In the genomic region with DNA sequence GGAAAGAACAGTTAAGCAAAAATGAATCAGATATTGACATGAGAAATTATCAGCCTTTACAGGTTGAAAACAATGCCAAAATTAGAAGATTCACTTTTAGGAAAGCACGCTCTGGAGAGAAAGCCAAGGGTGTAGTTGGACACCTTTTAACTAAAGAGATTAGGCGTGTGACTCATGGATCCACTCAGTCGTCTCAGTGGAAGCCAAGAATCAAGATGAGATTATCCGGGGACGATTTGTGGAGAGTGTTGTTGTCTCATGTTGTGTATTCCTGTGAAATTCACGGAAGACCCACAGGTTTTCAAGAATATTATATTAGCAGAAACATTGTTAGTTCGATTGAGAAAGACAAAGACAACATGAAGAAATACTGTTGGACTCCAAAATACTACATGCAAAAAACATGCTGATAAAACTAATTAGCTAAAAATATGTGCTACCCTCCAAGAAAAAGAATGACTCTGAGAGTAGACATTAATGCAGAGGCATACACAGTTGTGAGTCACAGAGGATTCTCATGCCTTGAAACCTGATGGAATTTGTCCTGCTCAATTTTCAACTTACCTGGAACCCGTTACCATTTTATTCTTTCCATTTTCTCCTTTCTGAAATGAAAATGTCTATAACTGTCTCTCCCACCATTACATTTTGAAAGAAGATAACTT, we compare ENCODE assay signal across 23 cellular contexts.
DNase-seq lines count a peak whose midpoint lies in the region; ATAC-seq and TF ChIP-seq lines count a peak whose summit lies in the region.
"Had no signal": no experiment of that assay in that cellular context is flagged by ENCODE, and none has a peak within 500 bp of the region (broad histone marks: within the 10 kb centered on the region; RNA-seq: fewer than 3 reads in every experiment).

No MANE protein-coding gene starts in this region.

- no peaks in the 10 kb centered on the region for H3K4me1 Mint-ChIP-seq in CD8-positive, alpha-beta T cell (ENCODE audit: low read depth)
- H3K4me1 Mint-ChIP-seq: IgD-negative memory B cell had no signal

- no peak overlapping the region for H3K27ac ChIP-seq in brain microvascular endothelial cell
- no peak overlapping the region for H3K27ac ChIP-seq in CD8-positive, alpha-beta T cell (ENCODE audit: low read depth, low read length)
- H3K27ac ChIP-seq: C4-2B, stomach, tibial nerve had no signal

- no peaks in the 10 kb centered on the region for H3K36me3 Mint-ChIP-seq in CD8-positive, alpha-beta T cell
- H3K36me3 Mint-ChIP-seq: IgD-negative memory B cell had no signal

- POLR2A ChIA-PET in CD8-positive, alpha-beta T cell (lab: Charles Lee), result no interaction called here

- no peaks in the 10 kb centered on the region for H3K9me3 Mint-ChIP-seq in CD8-positive, alpha-beta T cell
- H3K9me3 Mint-ChIP-seq: activated T-cell treated with anti-CD3 and anti-CD28 coated beads, Interleukin-2, amount 50 U/mL, for 4 hours had no signal

- in situ Hi-C loops in brain microvascular endothelial cell (cut with HindIII; ENCODE audit: low pct_ligation_motif_present, low sequenced_read_pairs), result no loop called here

- no peak overlapping the region for H3K4me3 Mint-ChIP-seq in CD8-positive, alpha-beta T cell
- H3K4me3 Mint-ChIP-seq: activated CD8-positive, alpha-beta T cell treated with anti-CD3 and anti-CD28 coated beads, Interleukin-2, amount 10 ng/mL, durations not matched to agents 7 days and 5 days; activated T-cell treated with anti-CD3 and anti-CD28 coated beads, Interleukin-2, amount 50 U/mL, for 4 hours; IgD-negative memory B cell had no signal

- no peak overlapping the region for H3K27ac Mint-ChIP-seq in CD8-positive, alpha-beta T cell
- H3K27ac Mint-ChIP-seq: activated CD8-positive, alpha-beta T cell treated with anti-CD3 and anti-CD28 coated beads, Interleukin-2, amount 10 ng/mL, durations not matched to agents 7 days and 5 days; IgD-negative memory B cell had no signal

- H3K27me3 ChIP-seq in MG63 (no peaks in the 10 kb centered on the region), brain microvascular endothelial cell (replicated peaks) (no peaks in the 10 kb centered on the region)
- no peaks in the 10 kb centered on the region for H3K27me3 ChIP-seq in CD8-positive, alpha-beta T cell (ENCODE audit: insufficient read depth, low read length)
- H3K27me3 ChIP-seq: stomach, tibial nerve had no signal

- peak; percentile 68 for ATAC-seq in omental fat pad (ENCODE audit: low FRiP score)
- ATAC-seq in CD8-positive, alpha-beta T cell, result no peak
- ATAC-seq: activated CD8-positive, alpha-beta T cell treated with anti-CD3 and anti-CD28 coated beads, Interleukin-2, amount 10 ng/mL, durations not matched to agents 7 days and 5 days; activated T-cell treated with anti-CD3 and anti-CD28 coated beads, Interleukin-2, amount 50 U/mL, for 4 hours had no signal

- no peaks in the 10 kb centered on the region for H3K27me3 Mint-ChIP-seq in CD8-positive, alpha-beta T cell (ENCODE audit: low read depth)
- H3K27me3 Mint-ChIP-seq: IgD-negative memory B cell had no signal

- DNase-seq in AG20443 (ENCODE audit: low spot score), result peak; percentile 18
- DNase-seq in MG63, result peak; percentile 14
- peak; percentile 26 for DNase-seq in brain microvascular endothelial cell
- no peak for DNase-seq in omental fat pad (ENCODE audit: low spot score)
- DNase-seq in middle frontal gyrus (ENCODE audit: extremely low spot score, low spot score), result no peak
- DNase-seq in ureter (ENCODE audit: low spot score), result no peak
- no peak for DNase-seq in mucosa of gallbladder (ENCODE audit: low spot score)
- DNase-seq in CD8-positive, alpha-beta T cell, result no peak
- DNase-seq: activated CD4-positive, CD25-positive, alpha-beta regulatory T cell; activated CD8-positive, alpha-beta T cell treated with anti-CD3 and anti-CD28 coated beads, Interleukin-2, amount 10 ng/mL, durations not matched to agents 7 days and 5 days; activated naive CD4-positive, alpha-beta T cell treated with Interleukin-2 at 50 U/mL for 16 hours; activated T-cell treated with anti-CD3 and anti-CD28 coated beads, Interleukin-2, amount 50 U/mL, for 4 hours; aorta; effector CD8-positive, alpha-beta T cell; kidney; NCI-H1436 treated with DMSO at 0.1 percent for 48 hours; NCI-H526; stomach had no signal

- TF ChIP-seq CTCF in brain microvascular endothelial cell (IDR thresholded peaks at IDR 0.05; ENCODE audit: low read depth, low read length, missing control alignments), result no peak
- no peak for TF ChIP-seq CTCF in omental fat pad (IDR thresholded peaks at IDR 0.05)
- TF ChIP-seq CTCF in CD8-positive, alpha-beta T cell (IDR thresholded peaks at IDR 0.05), result no peak

- H3K9me3 ChIP-seq in MG63, result peaks cover 8% of the 10 kb centered on the region
- no peaks in the 10 kb centered on the region for H3K9me3 ChIP-seq in CD8-positive, alpha-beta T cell (ENCODE audit: low read length)
- H3K9me3 ChIP-seq: HAP-1, stomach, tibial nerve had no signal

- no peaks in the 10 kb centered on the region for H3K4me1 ChIP-seq in CD8-positive, alpha-beta T cell (ENCODE audit: insufficient read depth, low read length)
- H3K4me1 ChIP-seq: HAP-1, stomach, tibial nerve had no signal

- H3K4me3 ChIP-seq in MG63 (no peak overlapping the region), brain microvascular endothelial cell (ENCODE audit: low read depth, low read length) (no peak overlapping the region)
- H3K4me3 ChIP-seq in CD8-positive, alpha-beta T cell (ENCODE audit: low read depth, low read length), result no peak overlapping the region
- H3K4me3 ChIP-seq: HAP-1, lung, stomach, tibial nerve had no signal

- CTCF ChIA-PET in CD8-positive, alpha-beta T cell (lab: Charles Lee), result no interaction called here

- no peaks in the 10 kb centered on the region; the same call in 1 of the 2 replicates for H3K36me3 ChIP-seq in MG63
- no peaks in the 10 kb centered on the region for H3K36me3 ChIP-seq in brain microvascular endothelial cell (replicated peaks)
- H3K36me3 ChIP-seq in CD8-positive, alpha-beta T cell (ENCODE audit: insufficient read depth, low read length), result no peaks in the 10 kb centered on the region
- H3K36me3 ChIP-seq: HAP-1, stomach, tibial nerve had no signal

- intact Hi-C loops in CD8-positive, alpha-beta T cell (cut with DNase I, micrococcal nuclease), result no loop called here

Comparison
In these comparisons a context has a peak if more than half of its experiments do, and no peak if none do; other contexts are left out.
1. DNase-seq: peak in AG20443 (single experiment), MG63 (single experiment) and brain microvascular endothelial cell (single experiment); none in omental fat pad (single experiment), middle frontal gyrus (single experiment), ureter (single experiment), mucosa of gallbladder (single experiment) and CD8-positive, alpha-beta T cell (0 of 7).